8 cellular contexts compared by ENCODE assay signal in genomic region chr1:167554028-167554779, GRCh38. TPM values are rescaled to one million over a fixed set of nuclear protein-coding genes. Genes with fewer than 3 reads are reported as not detected.
DNase-seq lines count a peak whose midpoint lies in the region; ATAC-seq and TF ChIP-seq lines count a peak whose summit lies in the region.

No MANE protein-coding gene starts in this region.

- no peak for DNase-seq in HFF-Myc (ENCODE audit: extremely low read depth, low read depth)
- no peak for DNase-seq in Panc1 (ENCODE audit: low read depth, low spot score)
- no peak for DNase-seq in trophoblast cell
- DNase-seq in mucosa of gallbladder (ENCODE audit: low spot score), result no peak
- DNase-seq in SW 1271 (lab: John Stamatoyannopoulos, UW), result no peak
- no peak for DNase-seq in dermis blood vessel endothelial cell

- TF ChIP-seq CTCF in HFF-Myc (IDR thresholded peaks at IDR 0.05; ENCODE audit: low read depth, low read length, missing control alignments) (no peak), Panc1 (IDR thresholded peaks at IDR 0.05) (no peak)

- no peak overlapping the region for H2BK5ac ChIP-seq in trophoblast cell (ENCODE audit: low read depth, low read length, poor library complexity)

- peak overlapping the region; percentile 89 for H3K4me2 ChIP-seq in trophoblast cell (ENCODE audit: low read length)

- no peak overlapping the region for H4K8ac ChIP-seq in trophoblast cell (ENCODE audit: low read depth, low read length)

- no peak overlapping the region for H3K14ac ChIP-seq in trophoblast cell (ENCODE audit: low read length)

- H3K36me3 ChIP-seq in Panc1 (ENCODE audit: control insufficient read depth, insufficient read depth, low read length) (no peaks in the 10 kb centered on the region), endocrine pancreas (ENCODE audit: control insufficient read depth, insufficient read depth, low read length) (no peaks in the 10 kb centered on the region), trophoblast cell (ENCODE audit: control insufficient read depth in 1 of 2, insufficient read depth in 2 of 2, low read length in 2 of 2) (no peaks in the 10 kb centered on the region)

- H3K18ac ChIP-seq in trophoblast cell (ENCODE audit: low read length), result no peak overlapping the region

- peaks cover 6% of the 10 kb centered on the region for H3K79me1 ChIP-seq in trophoblast cell (ENCODE audit: low read length)

- H3K23ac ChIP-seq in trophoblast cell (ENCODE audit: low read length), result no peak overlapping the region

- H3K9ac ChIP-seq in endocrine pancreas (ENCODE audit: control insufficient read depth, insufficient read depth, low read length) (peak overlapping the region; percentile 65), trophoblast cell (ENCODE audit: low read length) (no peak overlapping the region)

- no peak overlapping the region for H2AK5ac ChIP-seq in trophoblast cell (ENCODE audit: low read length)

- BruUV-seq in Panc1 (replicated peaks; lab: Mats Ljungman, UMichigan), result no TSS peak

- H3K9me3 ChIP-seq in Panc1 (ENCODE audit: control insufficient read depth, insufficient read depth, low read depth, low read length) (no peaks in the 10 kb centered on the region), endocrine pancreas (ENCODE audit: control insufficient read depth, low read length) (no peaks in the 10 kb centered on the region), trophoblast cell (ENCODE audit: insufficient read depth, low read depth, low read length) (no peaks in the 10 kb centered on the region)

- no peak overlapping the region for H4K12ac ChIP-seq in trophoblast cell (ENCODE audit: low read depth, low read length)

- no peak overlapping the region for H4K91ac ChIP-seq in trophoblast cell (ENCODE audit: low read depth, low read length)

- no peaks in the 10 kb centered on the region for H3K27me3 ChIP-seq in Panc1 (ENCODE audit: control insufficient read depth, insufficient read depth, low read length)
- no peaks in the 10 kb centered on the region for H3K27me3 ChIP-seq in endocrine pancreas (ENCODE audit: control insufficient read depth, insufficient read depth, low read length)
- no peaks in the 10 kb centered on the region for H3K27me3 ChIP-seq in trophoblast cell (ENCODE audit: insufficient read depth, low read length)

- peaks cover 6% of the 10 kb centered on the region for H3K4me1 ChIP-seq in Panc1 (ENCODE audit: control insufficient read depth, insufficient read depth, low read length)
- H3K4me1 ChIP-seq in endocrine pancreas (ENCODE audit: control insufficient read depth, insufficient read depth, low read length), result no peaks in the 10 kb centered on the region
- peaks cover 9 to 29% of the 10 kb centered on the region in 2 experiments for H3K4me1 ChIP-seq in trophoblast cell (ENCODE audit: control insufficient read depth in 1 of 2, insufficient read depth in 2 of 2, low read length in 2 of 2)

- H3K79me2 ChIP-seq in trophoblast cell (ENCODE audit: control insufficient read depth, insufficient read depth, low read length, poor library complexity), result peaks cover 3% of the 10 kb centered on the region

- intact Hi-C loops in Panc1 (cut with micrococcal nuclease; ENCODE audit: unreplicated experiment), result no loop called here

- H3K4me3 ChIP-seq in HFF-Myc (replicated peaks; ENCODE audit: low read depth, low read length) (peak overlapping the region; percentile 57), Panc1 (ENCODE audit: low read depth in 2 of 2, low read length in 2 of 2) (peak overlapping the region; percentile 58 to 70), endocrine pancreas (ENCODE audit: control insufficient read depth, insufficient read depth, low read length) (peak overlapping the region; percentile 81), trophoblast cell (ENCODE audit: low read depth, low read length) (no peak overlapping the region)

- no peak overlapping the region for H3K4ac ChIP-seq in trophoblast cell (ENCODE audit: low read depth, low read length)

- in situ Hi-C loops in Panc1 (cut with HindIII; ENCODE audit: low pct_unique_long_range_greater_than_20kb, low sequenced_read_pairs), result no loop called here

- H2AFZ ChIP-seq in trophoblast cell (ENCODE audit: insufficient read depth, low read length, poor library complexity), result peak overlapping the region; percentile 69

- H3K27ac ChIP-seq in Panc1 (ENCODE audit: low read length), result no peak overlapping the region
- H3K27ac ChIP-seq in trophoblast cell (ENCODE audit: low read depth, low read length), result peak overlapping the region; percentile 36

- CTCF ChIA-PET in Panc1 (lab: Charles Lee), result interaction anchor here (0.6 to 0.8 kb wide), 2 partner anchors 21 to 334 kb away, joined by 3 to 5 read pairs; no protein-coding TSS in a partner anchor

- no peak overlapping the region for H2BK120ac ChIP-seq in trophoblast cell (ENCODE audit: insufficient read depth, low read length, poor library complexity)

- WGBS in trophoblast cell (ENCODE audit: extremely low coverage, insufficient coverage, insufficient read length), result no CpG with 5 or more reads among the region's 15 CpGs

- ATAC-seq in GM18520 (IDR thresholded peaks at IDR 0.05; ENCODE audit: unreplicated experiment) (peak; percentile 6), Panc1 (peak; percentile 3; the same call in 1 of the 2 replicates)

- POLR2A ChIA-PET in Panc1 (lab: Charles Lee), result interaction anchor here (0.6 to 1.0 kb wide), 3 partner anchors 127 to 161 kb away, joined by 3 to 4 read pairs (median 3); no protein-coding TSS in a partner anchor

- H2BK12ac ChIP-seq in trophoblast cell (ENCODE audit: low read length), result no peak overlapping the region

RNA-seq across cellular contexts. Expression of gene CREG1, which starts 0.6 kb away (rescaled TPM):
- 25.9 TPM for total RNA-seq in Panc1 (2021; ENCODE audit: unreplicated experiment)
- polyA plus RNA-seq in Panc1 (2012; ENCODE audit: insufficient read length), result 12.3 TPM
- 78.0 and 80.3 TPM in 2 replicates for polyA plus RNA-seq in trophoblast cell (2013)
- 157 TPM for total RNA-seq in mucosa of gallbladder
- 58.1 and 71.5 TPM in 2 replicates for total RNA-seq in dermis blood vessel endothelial cell

RNA-seq across cellular contexts. Expression of gene CD247, which starts 35.9 kb away (rescaled TPM):
- 0.44 TPM for total RNA-seq in Panc1 (2021; ENCODE audit: unreplicated experiment)
- polyA plus RNA-seq in Panc1 (2012; ENCODE audit: insufficient read length), result not detected
- 0.22 TPM in 2 replicates for polyA plus RNA-seq in trophoblast cell (2013)
- 5.2 TPM for total RNA-seq in mucosa of gallbladder
- 0.09 TPM in 1 of 2 replicates, not detected in the other for total RNA-seq in dermis blood vessel endothelial cell
